ENCODE assay signal across 15 cellular contexts in the genomic region with DNA sequence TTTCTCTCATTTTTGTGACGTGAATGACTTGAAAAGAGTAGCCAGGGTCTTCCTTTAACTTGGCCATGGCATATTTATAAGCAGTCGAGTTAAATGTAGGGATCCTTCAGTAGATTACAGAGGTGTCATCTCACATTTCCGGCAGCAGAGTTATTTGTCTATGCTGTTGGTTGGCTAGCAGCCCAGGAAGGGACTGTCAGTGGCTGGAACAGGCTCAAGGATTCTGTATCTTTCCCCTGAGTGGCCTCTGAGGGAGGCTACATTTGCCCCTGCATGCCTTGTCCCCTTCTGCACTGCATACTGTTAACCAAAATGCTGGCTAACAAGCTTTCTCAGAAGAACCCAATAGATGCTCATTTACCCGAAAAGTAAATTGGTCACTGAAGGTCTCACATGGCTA.
A peak's percentile ranks its signal among the peaks of the same experiment; 100 is the strongest.
DNase-seq lines count a peak whose midpoint lies in the region; ATAC-seq and TF ChIP-seq lines count a peak whose summit lies in the region.
"Had no signal": no experiment of that assay in that cellular context is flagged by ENCODE, and none has a peak within 500 bp of the region (broad histone marks: within the 10 kb centered on the region; RNA-seq: fewer than 3 reads in every experiment).

No MANE protein-coding gene starts in this region.

- DNase-seq in DMS 273 (lab: John Stamatoyannopoulos, UW; ENCODE audit: unreplicated experiment), result peak; percentile 11
- DNase-seq in DMS 273 treated with DMSO at 0.1 percent for 48 hours (lab: John Stamatoyannopoulos, UW), result no peak
- DNase-seq in NCI-H446 treated with DMSO at 0.1 percent for 48 hours (lab: John Stamatoyannopoulos, UW), result peak; percentile 38
- peak; percentile 7 for DNase-seq in fibroblast of mammary gland (ENCODE audit: low read depth)
- no peak for DNase-seq in DMS79 (lab: John Stamatoyannopoulos, UW)
- no peak for DNase-seq in ecto neural progenitor cell (ENCODE audit: low spot score)
- DNase-seq: activated CD4-positive, alpha-beta T cell treated with anti-CD3 and anti-CD28 coated beads, Interleukin-2, amount 50 U/mL, for 4 hours; activated T-cell treated with anti-CD3 and anti-CD28 coated beads, Interleukin-2, amount 50 U/mL, for 48 hours; GDM1; kidney glomerular epithelial cell; MM.1S; naive B cell; NCI-H2171 treated with DMSO at 0.1 percent for 48 hours had no signal

- H3K4me3 Mint-ChIP-seq in nephron, result no peak overlapping the region
- H3K4me3 Mint-ChIP-seq: naive B cell had no signal

- ATAC-seq in GM18858 (IDR thresholded peaks at IDR 0.05; ENCODE audit: unreplicated experiment), result no peak

- H3K36me3 Mint-ChIP-seq in nephron (ENCODE audit: low read depth), result peaks cover 41% of the 10 kb centered on the region

- peak overlapping the region; percentile 22 to 30 (median 24) for H3K27ac Mint-ChIP-seq in nephron
- H3K27ac Mint-ChIP-seq: naive B cell had no signal

- H3K9me3 Mint-ChIP-seq in nephron, result no peaks in the 10 kb centered on the region
- H3K9me3 Mint-ChIP-seq: naive B cell had no signal

- no peak overlapping the region for H3K4me3 ChIP-seq in fibroblast of mammary gland (ENCODE audit: control insufficient read depth, low read depth, low read length)

- no peak for TF ChIP-seq CTCF in fibroblast of mammary gland (conservative IDR thresholded peaks at IDR 0.05; ENCODE audit: control insufficient read depth, insufficient read depth, low read depth, low read length)
- TF ChIP-seq CTCF in nephron (IDR thresholded peaks at IDR 0.05; ENCODE audit: unreplicated experiment in 3 of 3), result no peak

- peaks cover 39% of the 10 kb centered on the region for H3K4me1 Mint-ChIP-seq in nephron
- H3K4me1 Mint-ChIP-seq: naive B cell had no signal

- H3K27me3 Mint-ChIP-seq in nephron (ENCODE audit: low read depth), result peaks cover 5% of the 10 kb centered on the region
- H3K27me3 Mint-ChIP-seq: naive B cell had no signal

Comparison
In these comparisons a context has a peak if more than half of its experiments do, and no peak if none do; other contexts are left out.
1. DNase-seq: peak in DMS 273 (single experiment), NCI-H446 treated with DMSO at 0.1 percent for 48 hours (single experiment) and fibroblast of mammary gland (single experiment); none in DMS 273 treated with DMSO at 0.1 percent for 48 hours (single experiment), DMS79 (single experiment) and ecto neural progenitor cell (single experiment).